Comparison of ENCODE assay signal across 23 cellular contexts in genomic region chr4:152579916-152580315, GRCh38. TPM values are rescaled to one million over a fixed set of nuclear protein-coding genes. Genes with fewer than 3 reads are reported as not detected.
DNase-seq lines count a peak whose midpoint lies in the region; ATAC-seq, FAIRE-seq and TF ChIP-seq lines count a peak whose summit lies in the region.
"Had no signal": no experiment of that assay in that cellular context is flagged by ENCODE, and none has a peak within 500 bp of the region (broad histone marks: within the 10 kb centered on the region; RNA-seq: fewer than 3 reads in every experiment).

No MANE protein-coding gene starts in this region.

- POLR2A ChIA-PET in K562 (lab: Yijun Ruan, JAX), result interaction anchor here (1.4 kb wide), 1 partner anchor 9 kb away, joined by 3 read pairs; no protein-coding TSS in a partner anchor

- H3K4me1 ChIP-seq in K562 (replicated peaks in 1 of 2; ENCODE audit: control insufficient read depth in 2 of 2, insufficient read depth in 2 of 2, low read length in 2 of 2), result peaks cover 0 to 10% of the 10 kb centered on the region in 2 experiments; a peak in 2 of 5 replicates
- H3K4me1 ChIP-seq in mesendoderm (ENCODE audit: control insufficient read depth, low read depth, low read length), result peaks cover 4% of the 10 kb centered on the region

- H3K27ac ChIP-seq in K562 (ENCODE audit: extremely low read depth, low read depth, low read length) (no peak overlapping the region), mesendoderm (ENCODE audit: low read depth, low read length) (no peak overlapping the region)
- H3K27ac ChIP-seq: BLaER1, C4-2B, GM23248 had no signal

- no peaks in the 10 kb centered on the region for H3K79me2 ChIP-seq in K562 (ENCODE audit: control insufficient read depth, insufficient read depth, low read length)
- no peaks in the 10 kb centered on the region for H3K79me2 ChIP-seq in mesendoderm (ENCODE audit: control insufficient read depth, insufficient read depth, low read length)

- no peak overlapping the region for H2BK5ac ChIP-seq in mesendoderm (ENCODE audit: low read length)

- DNase-seq in OCI-M1 (lab: John Stamatoyannopoulos, UW) (peak; percentile 50), T-helper 17 cell (no peak), K562 (ENCODE audit: extremely low read depth in 1 of 4, low spot score in 3 of 4) (peak in 3 of 4 experiments; percentile 24 to 71 (median 58)), mesendoderm (peak; percentile 21), ecto neural progenitor cell (ENCODE audit: low spot score) (no peak), middle frontal gyrus (ENCODE audit: extremely low spot score, low spot score) (no peak), DMS114 treated with DMSO at 0.1 percent for 48 hours (lab: John Stamatoyannopoulos, UW; ENCODE audit: unreplicated experiment) (no peak), HuH-7.5 (ENCODE audit: low spot score) (no peak)
- DNase-seq: Caco-2; CD4-positive, CD25-positive, alpha-beta regulatory T cell; CD8-positive, alpha-beta T cell; DMS79; EL; GDM1; GM23248; H7; HCEC 1CT had no signal

- no peak overlapping the region for H3K23ac ChIP-seq in mesendoderm (ENCODE audit: low read length)

- no peaks in the 10 kb centered on the region for H3K9me1 ChIP-seq in K562 (ENCODE audit: control insufficient read depth, insufficient read depth, low read length)

- H3K27me3 ChIP-seq in K562 (ENCODE audit: control insufficient read depth in 2 of 2, insufficient read depth in 2 of 2, low read length in 2 of 2) (peaks cover 0 to 3% of the 10 kb centered on the region in 2 experiments; a peak in 3 of 5 replicates), mesendoderm (ENCODE audit: insufficient read depth, low read length, poor library complexity) (no peaks in the 10 kb centered on the region)
- H3K27me3 ChIP-seq: BLaER1 had no signal

- peak overlapping the region; percentile 20; the same call in 1 of the 2 replicates for H3K4me2 ChIP-seq in K562 (ENCODE audit: insufficient read depth, low read length)
- no peak overlapping the region for H3K4me2 ChIP-seq in mesendoderm (ENCODE audit: low read length)
- H3K4me2 ChIP-seq: BLaER1 had no signal

- no peak for TF ChIP-seq CTCF in K562 (IDR thresholded peaks at IDR 0.05 in 2 of 3, conservative IDR thresholded peaks at IDR 0.05 in 1 of 3; ENCODE audit: insufficient read depth in 2 of 3, low read depth in 1 of 3, low read length in 3 of 3)

- WGBS in K562 (ENCODE audit: insufficient coverage, low coverage, missing lambda C conversion rate), result 2% methylated on average over 6 of the region's 6 CpGs
- WGBS in mesendoderm (ENCODE audit: extremely low coverage, insufficient coverage, low lambda C conversion rate), result no CpG with 5 or more reads among the region's 6 CpGs

- no peak overlapping the region for H3K4ac ChIP-seq in mesendoderm (ENCODE audit: low read depth, low read length)

- peaks cover 5% of the 10 kb centered on the region for H3K27me3 Mint-ChIP-seq in T-helper 17 cell
- H3K27me3 Mint-ChIP-seq: B cell had no signal

- no peak overlapping the region for H4K5ac ChIP-seq in mesendoderm (ENCODE audit: low read length)

- H3K4me1 Mint-ChIP-seq in T-helper 17 cell, result peaks cover 8% of the 10 kb centered on the region

- CTCF ChIA-PET in K562 (lab: Yijun Ruan, JAX; ENCODE audit: low intra/inter-chr PET ratio), result no interaction called here

- ATAC-seq in T-helper 17 cell, result no peak
- ATAC-seq in K562, result peak; percentile 91
- ATAC-seq: CD8-positive, alpha-beta T cell; GM12878 had no signal

- H4K8ac ChIP-seq in mesendoderm (ENCODE audit: low read depth, low read length), result no peak overlapping the region

- intact Hi-C loops in K562 (cut with micrococcal nuclease), result loop anchor here (5.0 kb wide), 1 partner anchor 78 kb away; no protein-coding TSS in a partner anchor

- no peak overlapping the region for H3K56ac ChIP-seq in mesendoderm (ENCODE audit: low read length)

- no peak; the same call in 1 of the 2 replicates for TF ChIP-seq EP300 in K562 (IDR thresholded peaks at IDR 0.05; ENCODE audit: low read length)

- no peaks in the 10 kb centered on the region for H4K20me1 ChIP-seq in K562 (replicated peaks; ENCODE audit: control insufficient read depth, insufficient read depth, low read length)
- H4K20me1 ChIP-seq: BLaER1 had no signal

- no peak overlapping the region for H2BK120ac ChIP-seq in mesendoderm (ENCODE audit: low read depth, low read length)

- no peak overlapping the region for H2BK15ac ChIP-seq in mesendoderm (replicated peaks; ENCODE audit: low read depth)

- peak; percentile 19 for FAIRE-seq in K562 (lab: Jason Lieb, UNC)
- FAIRE-seq: GM12878, GM19239, H1 had no signal

- no TSS peak for BruUV-seq in K562 (replicated peaks; lab: Mats Ljungman, UMichigan)

- no peak for TF ChIP-seq POLR2A in K562 (conservative IDR thresholded peaks at IDR 0.05)

- H3K9ac ChIP-seq in K562 (ENCODE audit: insufficient read depth in 1 of 2, low read depth in 2 of 2, low read length in 2 of 2), result no peak overlapping the region
- H3K9ac ChIP-seq in mesendoderm (ENCODE audit: low read length), result no peak overlapping the region
- H3K9ac ChIP-seq: BLaER1, GM23248 had no signal

- in situ Hi-C loops in K562 (cut with MboI), result no loop called here

- no peak overlapping the region for H3K18ac ChIP-seq in mesendoderm (ENCODE audit: low read length)

- peaks cover 4% of the 10 kb centered on the region for H3K36me3 Mint-ChIP-seq in T-helper 17 cell (ENCODE audit: low read depth)
- H3K36me3 Mint-ChIP-seq: CD8-positive, alpha-beta T cell had no signal

- H3K9me3 ChIP-seq in T-helper 17 cell (ENCODE audit: control insufficient read depth, low read length, poor library complexity, severe bottlenecking), result no peaks in the 10 kb centered on the region
- H3K9me3 ChIP-seq in K562 (replicated peaks; ENCODE audit: control insufficient read depth, insufficient read depth, low read depth, low read length), result no peaks in the 10 kb centered on the region
- H3K9me3 ChIP-seq: BLaER1, Caco-2 had no signal

- H3K36me3 ChIP-seq in K562 (ENCODE audit: control insufficient read depth, insufficient read depth, low read length) (no peaks in the 10 kb centered on the region), mesendoderm (ENCODE audit: control insufficient read depth, insufficient read depth, low read length) (no peaks in the 10 kb centered on the region)
- H3K36me3 ChIP-seq: BLaER1 had no signal

- no peak overlapping the region for H3K4me3 Mint-ChIP-seq in T-helper 17 cell
- H3K4me3 Mint-ChIP-seq: B cell; CD4-positive, CD25-positive, alpha-beta regulatory T cell; CD8-positive, alpha-beta T cell had no signal

- peak overlapping the region; percentile 12; the same call in 1 of the 2 replicates for H2AFZ ChIP-seq in K562 (ENCODE audit: low read depth, low read length)
- H2AFZ ChIP-seq: GM23248 had no signal

- peak overlapping the region; percentile 51 for H3K27ac Mint-ChIP-seq in T-helper 17 cell
- H3K27ac Mint-ChIP-seq: B cell; CD8-positive, alpha-beta T cell had no signal

- H3K4me3 ChIP-seq in K562, result no peak overlapping the region
- H3K4me3 ChIP-seq in mesendoderm (ENCODE audit: low read length), result no peak overlapping the region
- H3K4me3 ChIP-seq: BLaER1, GM12878, GM23248 had no signal

- no peaks in the 10 kb centered on the region for H3K79me1 ChIP-seq in mesendoderm (ENCODE audit: low read length)

- H2AK5ac ChIP-seq in mesendoderm (ENCODE audit: low read length), result no peak overlapping the region

- no peak for TF ChIP-seq RAD21 in K562 (CRISPR knock-in tag; conservative IDR thresholded peaks at IDR 0.05 in 1 of 2, IDR thresholded peaks at IDR 0.05 in 1 of 2)

TF ChIP-seq in K562, 482 proteins besides CTCF, POLR2A, EP300 and RAD21 (continues in another document):
- TF ChIP-seq MAFF (IDR thresholded peaks at IDR 0.05; ENCODE audit: low read length) (peak; percentile 52; the same call in 1 of the 2 replicates), HINFP (tag; conservative IDR thresholded peaks at IDR 0.05; ENCODE audit: low read depth) (no peak), MAFK (IDR thresholded peaks at IDR 0.05; ENCODE audit: low read length) (peak; percentile 47; the same call in 1 of the 2 replicates), ZNF316 (IDR thresholded peaks at IDR 0.05) (0 out of 2 replicates have a peak, but pooled peaks have one; percentile 52), MAFG (tag; conservative IDR thresholded peaks at IDR 0.05) (peak; percentile 61), TAL1 (IDR thresholded peaks at IDR 0.05) (peak; percentile 31; the same call in 1 of the 2 replicates), TCF7L2 (IDR thresholded peaks at IDR 0.05; ENCODE audit: low read depth, low read length) (no peak), RCOR1 (IDR thresholded peaks at IDR 0.05; ENCODE audit: borderline replicate concordance in 1 of 2, low read depth in 2 of 2, low read length in 2 of 2) (peak in 1 of 2 experiments; percentile 49; a peak in 1 of 4 replicates)

RNA-seq across cellular contexts. Expression of gene FBXW7, which starts 44.0 kb away (rescaled TPM):
- total RNA-seq in T-helper 17 cell, result 100 to 1,000 TPM; 102 to 125 TPM
- 29.9 and 116 TPM in 2 replicates for total RNA-seq in K562 (2011; cell fraction: chromatin; rRNA removed; ENCODE audit: low replicate concordance)
- 13.0 and 18.2 TPM in 2 replicates for total RNA-seq in K562 (2011; cell fraction: nucleolus; rRNA removed)
- total RNA-seq in K562 (2011; cell fraction: nucleoplasm; rRNA removed), result 39.8 and 74.2 TPM in 2 replicates
- total RNA-seq in K562 (2014; rRNA removed), result 19.6 and 26.4 TPM in 2 replicates
- 44.2 and 54.8 TPM in 2 replicates for total RNA-seq in K562 (2014; rRNA removed; fragmentation: Illumina TruSeq; extraction: Trizol)
- total RNA-seq in K562 (2015; rRNA removed; fragmentation: Illumina TruSeq; extraction: Trizol), result 39.9 TPM in 2 replicates
- total RNA-seq in K562 (2021), result 19.4 and 19.9 TPM in 2 replicates
- 12.0 and 16.4 TPM in 2 replicates for polyA plus RNA-seq in K562 (2011; rRNA removed)
- polyA plus RNA-seq in K562 (2011; cell fraction: cytosol; rRNA removed), result 2.0 and 5.6 TPM in 2 replicates
- polyA plus RNA-seq in K562 (2011; cell fraction: nucleus; rRNA removed), result 29.6 and 42.8 TPM in 2 replicates
- polyA plus RNA-seq in K562 (2012), result 12.5 and 13.1 TPM in 2 replicates
- 13.1 and 14.3 TPM in 2 replicates for polyA plus RNA-seq in K562 (2014; fragmentation: Illumina TruSeq; extraction: Trizol)
- polyA plus RNA-seq in K562 (2014; fragmentation: Nextera tagmentation; extraction: Ambion mirVana), result 1 to 10 TPM; 6.8 to 9.1 TPM
- 11.8 and 12.4 TPM in 2 replicates for polyA plus RNA-seq in K562 (2014; rRNA removed)
- polyA minus RNA-seq in K562 (2011; rRNA and poly(A)+ RNA removed), result 95.7 and 99.2 TPM in 2 replicates
- polyA minus RNA-seq in K562 (2011; cell fraction: cytosol; rRNA and poly(A)+ RNA removed), result 10.4 and 10.5 TPM in 2 replicates
- polyA minus RNA-seq in K562 (2011; cell fraction: nucleus; rRNA and poly(A)+ RNA removed), result 37.0 and 64.0 TPM in 2 replicates
- 17.1 TPM for polyA plus RNA-seq in mesendoderm (2013, experiment 1 of 2)
- 16.0 TPM for polyA plus RNA-seq in mesendoderm (2013, experiment 2 of 2)

Comparison
In these comparisons a context has a peak if more than half of its experiments do, and no peak if none do; other contexts are left out.
1. DNase-seq: peak in OCI-M1 (single experiment), K562 (3 of 4) and mesendoderm (single experiment); none in T-helper 17 cell (0 of 3), ecto neural progenitor cell (single experiment), middle frontal gyrus (single experiment), DMS114 treated with DMSO at 0.1 percent for 48 hours (single experiment) and HuH-7.5 (single experiment).